ENCODE assay signal across 8 cellular contexts in genomic region chr1:43706598-43707190, GRCh38. TPM values are rescaled to one million over a fixed set of nuclear protein-coding genes. Genes with fewer than 3 reads are reported as not detected.
A peak's percentile ranks its signal among the peaks of the same experiment; 100 is the strongest.
DNase-seq lines count a peak whose midpoint lies in the region; ATAC-seq and TF ChIP-seq lines count a peak whose summit lies in the region.

No MANE protein-coding gene starts in this region.

- H3K27me3 Mint-ChIP-seq in T-helper 2 cell treated with Interferon-gamma antibody and Interleukin-4, amounts not matched to agents 5 μg/mL and 100 μg/mL, for 36 hours (ENCODE audit: low read depth) = no peaks in the 10 kb centered on the region
- no peaks in the 10 kb centered on the region for H3K27me3 Mint-ChIP-seq in activated naive CD4-positive, alpha-beta T cell treated with anti-CD3 and anti-CD28 coated beads, Interleukin-2, amount 50 U/mL, for 24 hours

- no peak for ATAC-seq in GM21576 (IDR thresholded peaks at IDR 0.05; ENCODE audit: unreplicated experiment)

- peaks cover 17% of the 10 kb centered on the region for H3K79me2 ChIP-seq in MM.1S (ENCODE audit: low read length)
- peaks cover 3% of the 10 kb centered on the region for H3K79me2 ChIP-seq in hepatocyte

- H4K20me1 ChIP-seq in MM.1S (ENCODE audit: insufficient read depth, low read length) = no peaks in the 10 kb centered on the region
- peaks cover 3% of the 10 kb centered on the region for H4K20me1 ChIP-seq in hepatocyte (ENCODE audit: insufficient read depth, poor library complexity, severe bottlenecking)

- H3K4me1 ChIP-seq in MM.1S (ENCODE audit: low read length) = peaks cover 29% of the 10 kb centered on the region
- peaks cover 3% of the 10 kb centered on the region for H3K4me1 ChIP-seq in hepatocyte (ENCODE audit: insufficient read depth)
- peaks cover 36% of the 10 kb centered on the region for H3K4me1 ChIP-seq in skeletal muscle satellite cell (ENCODE audit: control insufficient read depth, insufficient read depth, low read length)

- DNase-seq in T-helper 2 cell treated with Interferon-gamma antibody and Interleukin-4, amounts not matched to agents 5 μg/mL and 100 μg/mL, for 36 hours (ENCODE audit: low spot score) = peak; percentile 9
- DNase-seq in T-helper 2 cell (no peak), MM.1S (peak; percentile 27), hepatocyte (ENCODE audit: low spot score) (peak; percentile 32), germinal center (ENCODE audit: low spot score) (no peak)

- 2% methylated on average over 30 of the region's 30 CpGs for WGBS in hepatocyte (ENCODE audit: low lambda C conversion rate, missing lambda C conversion rate)

- H3F3A ChIP-seq in MM.1S (ENCODE audit: insufficient read depth, low read length) = peaks cover 16% of the 10 kb centered on the region

- H3K36me3 ChIP-seq in MM.1S (replicated peaks; ENCODE audit: insufficient read depth, low read length) = no peaks in the 10 kb centered on the region
- H3K36me3 ChIP-seq in hepatocyte (replicated peaks; ENCODE audit: insufficient read depth, low read depth) = no peaks in the 10 kb centered on the region
- peaks cover 34% of the 10 kb centered on the region for H3K36me3 ChIP-seq in skeletal muscle satellite cell (ENCODE audit: insufficient read depth, low read length)

- H3K9me2 ChIP-seq in MM.1S (replicated peaks; ENCODE audit: insufficient read depth, low read length) (no peaks in the 10 kb centered on the region), hepatocyte (replicated peaks; ENCODE audit: insufficient read depth) (no peaks in the 10 kb centered on the region)

- H3K4me2 ChIP-seq in MM.1S (ENCODE audit: low read depth, low read length) = peak overlapping the region; percentile 74
- H3K4me2 ChIP-seq in hepatocyte = peak overlapping the region; percentile 95
- H3K4me2 ChIP-seq in skeletal muscle satellite cell (ENCODE audit: low read length) = peak overlapping the region; percentile 93

- H3K27ac Mint-ChIP-seq in T-helper 2 cell treated with Interferon-gamma antibody and Interleukin-4, amounts not matched to agents 5 μg/mL and 100 μg/mL, for 36 hours = peak overlapping the region; percentile 76
- H3K27ac Mint-ChIP-seq in activated naive CD4-positive, alpha-beta T cell treated with anti-CD3 and anti-CD28 coated beads, Interleukin-2, amount 50 U/mL, for 24 hours = no peak overlapping the region

- H2AFZ ChIP-seq in MM.1S (ENCODE audit: low read length) = peak overlapping the region; percentile 88
- no peak overlapping the region for H2AFZ ChIP-seq in hepatocyte

- TF ChIP-seq CTCF in MM.1S (IDR thresholded peaks at IDR 0.05; ENCODE audit: low read length) = no peak
- TF ChIP-seq CTCF in hepatocyte (IDR thresholded peaks at IDR 0.05; ENCODE audit: poor library complexity) = no peak

- no peak overlapping the region for H3K27ac ChIP-seq in MM.1S (ENCODE audit: low read length)
- H3K27ac ChIP-seq in hepatocyte = peak overlapping the region; percentile 24

- H3K36me3 Mint-ChIP-seq in T-helper 2 cell treated with Interferon-gamma antibody and Interleukin-4, amounts not matched to agents 5 μg/mL and 100 μg/mL, for 36 hours (ENCODE audit: low read depth) = peaks cover 34% of the 10 kb centered on the region
- peaks cover 9% of the 10 kb centered on the region for H3K36me3 Mint-ChIP-seq in activated naive CD4-positive, alpha-beta T cell treated with anti-CD3 and anti-CD28 coated beads, Interleukin-2, amount 50 U/mL, for 24 hours

- H3K4me3 Mint-ChIP-seq in T-helper 2 cell treated with Interferon-gamma antibody and Interleukin-4, amounts not matched to agents 5 μg/mL and 100 μg/mL, for 36 hours = peak overlapping the region; percentile 87
- peak overlapping the region; percentile 85 for H3K4me3 Mint-ChIP-seq in activated naive CD4-positive, alpha-beta T cell treated with anti-CD3 and anti-CD28 coated beads, Interleukin-2, amount 50 U/mL, for 24 hours

- H3K9me3 Mint-ChIP-seq in T-helper 2 cell treated with Interferon-gamma antibody and Interleukin-4, amounts not matched to agents 5 μg/mL and 100 μg/mL, for 36 hours = no peaks in the 10 kb centered on the region
- H3K9me3 Mint-ChIP-seq in activated naive CD4-positive, alpha-beta T cell treated with anti-CD3 and anti-CD28 coated beads, Interleukin-2, amount 50 U/mL, for 24 hours = no peaks in the 10 kb centered on the region

- H3K27me3 ChIP-seq in MM.1S (replicated peaks; ENCODE audit: insufficient read depth, low read length) (no peaks in the 10 kb centered on the region), hepatocyte (no peaks in the 10 kb centered on the region), skeletal muscle satellite cell (ENCODE audit: control insufficient read depth, insufficient read depth, low read length) (no peaks in the 10 kb centered on the region)

- H3K9me3 ChIP-seq in MM.1S (replicated peaks; ENCODE audit: insufficient read depth, low read length) (no peaks in the 10 kb centered on the region), hepatocyte (ENCODE audit: low read depth) (no peaks in the 10 kb centered on the region), skeletal muscle satellite cell (replicated peaks; ENCODE audit: low read length) (no peaks in the 10 kb centered on the region)

- H3K4me1 Mint-ChIP-seq in T-helper 2 cell treated with Interferon-gamma antibody and Interleukin-4, amounts not matched to agents 5 μg/mL and 100 μg/mL, for 36 hours (ENCODE audit: low read depth) = peaks cover 35% of the 10 kb centered on the region
- H3K4me1 Mint-ChIP-seq in activated naive CD4-positive, alpha-beta T cell treated with anti-CD3 and anti-CD28 coated beads, Interleukin-2, amount 50 U/mL, for 24 hours = peaks cover 33% of the 10 kb centered on the region

- H3K4me3 ChIP-seq in MM.1S (ENCODE audit: low read length) (peak overlapping the region; percentile 97), hepatocyte (peak overlapping the region; percentile 23), skeletal muscle satellite cell (ENCODE audit: low read length) (peak overlapping the region; percentile 96)

- peak overlapping the region; percentile 56 for H3K9ac ChIP-seq in MM.1S (ENCODE audit: low read length)
- peak overlapping the region; percentile 95 for H3K9ac ChIP-seq in skeletal muscle satellite cell (ENCODE audit: low read depth, low read length)

RNA-seq across cellular contexts. Expression of gene ST3GAL3, which starts 0.6 kb away (rescaled TPM):
- total RNA-seq in hepatocyte = 6.2 and 7.1 TPM in 2 replicates
- polyA plus RNA-seq in hepatocyte = 6.3 and 7.7 TPM in 2 replicates
- total RNA-seq in skeletal muscle satellite cell (2012; rRNA removed) = 10.9 and 14.9 TPM in 2 replicates

RNA-seq across cellular contexts. Expression of gene KDM4A, which starts 56.7 kb away (rescaled TPM):
- total RNA-seq in hepatocyte = 35.5 and 51.5 TPM in 2 replicates
- 22.4 and 24.7 TPM in 2 replicates for polyA plus RNA-seq in hepatocyte
- total RNA-seq in skeletal muscle satellite cell (2012; rRNA removed) = 25.8 and 29.9 TPM in 2 replicates

Comparison
In these comparisons a context has a peak if more than half of its experiments do, and no peak if none do; other contexts are left out.
1. DNase-seq: peak in T-helper 2 cell treated with Interferon-gamma antibody and Interleukin-4, amounts not matched to agents 5 μg/mL and 100 μg/mL, for 36 hours (single experiment), MM.1S (single experiment) and hepatocyte (single experiment); none in T-helper 2 cell (0 of 5) and germinal center (single experiment).
2. H3K4me3 ChIP-seq: peak in every context shown above with its lines; median percentile 97 in MM.1S; 96 in skeletal muscle satellite cell; 23 in hepatocyte.
3. Peak in every context shown above with its lines, with median percentiles within 50 percentile points of each other: H3K4me2 ChIP-seq.